Comparison of ENCODE assay signal across 9 cellular contexts in genomic region chr13:48978942-48979601, GRCh38. TPM values are rescaled to one million over a fixed set of nuclear protein-coding genes. Genes with fewer than 3 reads are reported as not detected.
DNase-seq lines count a peak whose midpoint lies in the region; ATAC-seq and TF ChIP-seq lines count a peak whose summit lies in the region.
"Had no signal": no experiment of that assay in that cellular context is flagged by ENCODE, and none has a peak within 500 bp of the region (broad histone marks: within the 10 kb centered on the region; RNA-seq: fewer than 3 reads in every experiment).

No MANE protein-coding gene starts in this region.

- H3K4me3 ChIP-seq in CD8-positive, alpha-beta memory T cell (ENCODE audit: low read length) = no peak overlapping the region
- H3K4me3 ChIP-seq in HCT116 (replicated peaks in 1 of 2; ENCODE audit: low read depth in 1 of 2, low read length in 2 of 2) = no peak overlapping the region
- H3K4me3 ChIP-seq: tibial nerve had no signal

- no TSS peak for BruUV-seq in HCT116 (replicated peaks; lab: Mats Ljungman, UMichigan)

- no peaks in the 10 kb centered on the region for H4K20me1 ChIP-seq in HCT116 (ENCODE audit: insufficient read depth)

- peaks cover 2 to 13% (median 2%) of the 10 kb centered on the region in 3 donors for H3K36me3 Mint-ChIP-seq in CD8-positive, alpha-beta memory T cell
- H3K36me3 Mint-ChIP-seq in activated naive CD8-positive, alpha-beta T cell treated with anti-CD3 and anti-CD28 coated beads, Interleukin-2, amount 50 U/mL, for 24 hours (ENCODE audit: low read depth) = peaks cover 21% of the 10 kb centered on the region
- peaks cover 13% of the 10 kb centered on the region for H3K36me3 Mint-ChIP-seq in natural killer cell treated with Interleukin-12 subunit alpha and Interleukin-12 subunit beta and Interleukin-15 and Interleukin-18, amount 100 ng/mL, for 72 hours

- no peaks in the 10 kb centered on the region for H3K27me3 ChIP-seq in CD8-positive, alpha-beta memory T cell (ENCODE audit: insufficient read depth, low read length, poor library complexity, severe bottlenecking)
- H3K27me3 ChIP-seq in HCT116 (ENCODE audit: insufficient read depth, low read length) = no peaks in the 10 kb centered on the region
- H3K27me3 ChIP-seq: tibial nerve had no signal

- no peaks in the 10 kb centered on the region for H3K27me3 Mint-ChIP-seq in CD8-positive, alpha-beta memory T cell
- no peaks in the 10 kb centered on the region for H3K27me3 Mint-ChIP-seq in activated naive CD8-positive, alpha-beta T cell treated with anti-CD3 and anti-CD28 coated beads, Interleukin-2, amount 50 U/mL, for 24 hours
- H3K27me3 Mint-ChIP-seq in natural killer cell treated with Interleukin-12 subunit alpha and Interleukin-12 subunit beta and Interleukin-15 and Interleukin-18, amount 100 ng/mL, for 72 hours = no peaks in the 10 kb centered on the region

- peaks cover 41% of the 10 kb centered on the region for H3K4me1 ChIP-seq in CD8-positive, alpha-beta memory T cell (ENCODE audit: insufficient read depth, low read length)
- peaks cover 11 to 18% of the 10 kb centered on the region in 2 experiments; a peak in 3 of 4 replicates for H3K4me1 ChIP-seq in HCT116 (ENCODE audit: control insufficient read depth in 1 of 2, insufficient read depth in 2 of 2, low read length in 2 of 2)

- H2AFZ ChIP-seq in HCT116 (ENCODE audit: low read depth, low read length, poor library complexity, severe bottlenecking) = no peak overlapping the region

- no peaks in the 10 kb centered on the region for H3K36me3 ChIP-seq in CD8-positive, alpha-beta memory T cell (ENCODE audit: insufficient read depth, low read length)
- H3K36me3 ChIP-seq in HCT116 (ENCODE audit: control insufficient read depth in 1 of 2, insufficient read depth in 2 of 2, low read length in 2 of 2) = no peaks in the 10 kb centered on the region
- H3K36me3 ChIP-seq: tibial nerve had no signal

- no peak overlapping the region for H3K9ac ChIP-seq in HCT116 (ENCODE audit: low read length)

- no peaks in the 10 kb centered on the region for H3K9me2 ChIP-seq in HCT116 (ENCODE audit: insufficient read depth)

- no peak overlapping the region for H3K4me2 ChIP-seq in HCT116 (ENCODE audit: low read length)

- no peak for TF ChIP-seq CTCF in HCT116 (IDR thresholded peaks at IDR 0.05 in 2 of 3, conservative IDR thresholded peaks at IDR 0.05 in 1 of 3; ENCODE audit: borderline replicate concordance in 1 of 3, insufficient read depth in 1 of 3, low read depth in 2 of 3, low read length in 2 of 3)

- H3K4me1 Mint-ChIP-seq in CD8-positive, alpha-beta memory T cell = peaks cover 53 to 71% (median 66%) of the 10 kb centered on the region in 3 donors
- peaks cover 56% of the 10 kb centered on the region for H3K4me1 Mint-ChIP-seq in activated naive CD8-positive, alpha-beta T cell treated with anti-CD3 and anti-CD28 coated beads, Interleukin-2, amount 50 U/mL, for 24 hours
- peaks cover 28 to 40% of the 10 kb centered on the region in 2 donors for H3K4me1 Mint-ChIP-seq in natural killer cell treated with Interleukin-12 subunit alpha and Interleukin-12 subunit beta and Interleukin-15 and Interleukin-18, amount 100 ng/mL, for 72 hours (ENCODE audit: low read depth in 2 of 2)

- DNase-seq in CD8-positive, alpha-beta memory T cell = no peak
- no peak for DNase-seq in HCT116 (ENCODE audit: low read depth, low spot score)
- no peak for DNase-seq in activated naive CD8-positive, alpha-beta T cell treated with anti-CD3 and anti-CD28 coated beads, Interleukin-2, amount 50 U/mL, for 24 hours
- no peak for DNase-seq in natural killer cell treated with Interleukin-12 subunit alpha and Interleukin-12 subunit beta and Interleukin-15 and Interleukin-18, amount 100 ng/mL, for 72 hours (ENCODE audit: low spot score)
- DNase-seq in GOT3 (lab: John Stamatoyannopoulos, UW) = no peak
- DNase-seq in NCI-H1436 (lab: John Stamatoyannopoulos, UW) = no peak
- no peak for DNase-seq in ureter (ENCODE audit: low spot score)
- DNase-seq: cortex of kidney had no signal

- CTCF ChIA-PET in CD8-positive, alpha-beta memory T cell (lab: Charles Lee) = no interaction called here
- CTCF ChIA-PET in HCT116 (lab: Charles Lee) = no interaction called here

- peaks cover 0 to 11% (median 9%) of the 10 kb centered on the region in 5 donors for H3K9me3 Mint-ChIP-seq in CD8-positive, alpha-beta memory T cell
- peaks cover 8% of the 10 kb centered on the region for H3K9me3 Mint-ChIP-seq in activated naive CD8-positive, alpha-beta T cell treated with anti-CD3 and anti-CD28 coated beads, Interleukin-2, amount 50 U/mL, for 24 hours
- peaks cover 6% of the 10 kb centered on the region for H3K9me3 Mint-ChIP-seq in natural killer cell treated with Interleukin-12 subunit alpha and Interleukin-12 subunit beta and Interleukin-15 and Interleukin-18, amount 100 ng/mL, for 72 hours

- H3K27ac Mint-ChIP-seq in CD8-positive, alpha-beta memory T cell = peak overlapping the region in 2 of 8 donors; percentile 1 to 32
- H3K27ac Mint-ChIP-seq in activated naive CD8-positive, alpha-beta T cell treated with anti-CD3 and anti-CD28 coated beads, Interleukin-2, amount 50 U/mL, for 24 hours = peak overlapping the region; percentile 83
- H3K27ac Mint-ChIP-seq in natural killer cell treated with Interleukin-12 subunit alpha and Interleukin-12 subunit beta and Interleukin-15 and Interleukin-18, amount 100 ng/mL, for 72 hours = peak overlapping the region in 1 of 2 donors; percentile 57

- no peak for TF ChIP-seq POLR2A in HCT116 (IDR thresholded peaks at IDR 0.05; ENCODE audit: borderline replicate concordance, extremely low read depth, insufficient read depth, insufficient read length)

- ATAC-seq in HCT116 = no peak
- no peak for ATAC-seq in activated naive CD8-positive, alpha-beta T cell treated with anti-CD3 and anti-CD28 coated beads, Interleukin-2, amount 50 U/mL, for 24 hours
- no peak for ATAC-seq in natural killer cell treated with Interleukin-12 subunit alpha and Interleukin-12 subunit beta and Interleukin-15 and Interleukin-18, amount 100 ng/mL, for 72 hours

- intact Hi-C loops in HCT116 (cut with micrococcal nuclease) = loop anchor here (5.0 kb wide), 1 partner anchor 118 kb away; no protein-coding TSS in a partner anchor

- POLR2A ChIA-PET in CD8-positive, alpha-beta memory T cell (lab: Charles Lee) = no interaction called here
- POLR2A ChIA-PET in HCT116 (lab: Charles Lee) = no interaction called here

- TF ChIP-seq RAD21 in HCT116 (IDR thresholded peaks at IDR 0.05; ENCODE audit: low read depth) = no peak

- no peaks in the 10 kb centered on the region for H3K9me3 ChIP-seq in CD8-positive, alpha-beta memory T cell (ENCODE audit: low read length)
- H3K9me3 ChIP-seq in HCT116 (ENCODE audit: control insufficient read depth in 1 of 2, insufficient read depth in 1 of 2, low read depth in 1 of 2, low read length in 2 of 2) = no peaks in the 10 kb centered on the region
- H3K9me3 ChIP-seq: tibial nerve had no signal

- H3K27ac ChIP-seq in CD8-positive, alpha-beta memory T cell (ENCODE audit: low read depth, low read length) = no peak overlapping the region
- H3K27ac ChIP-seq in HCT116 (ENCODE audit: low read depth, low read length) = no peak overlapping the region
- H3K27ac ChIP-seq: tibial nerve had no signal

- H3K79me2 ChIP-seq in HCT116 (ENCODE audit: insufficient read depth, low read length) = peaks cover 68% of the 10 kb centered on the region

- RAD21 ChIA-PET in HCT116 (lab: Charles Lee; ENCODE audit: low non-redundant PET in 1 of 2, low total read pairs in 2 of 2, uncharacterized antibody in 2 of 2, unreplicated experiment in 2 of 2) = no interaction called here

- H3K4me3 Mint-ChIP-seq in CD8-positive, alpha-beta memory T cell = peak overlapping the region in 5 of 7 donors; percentile 0 to 66 (median 24)
- H3K4me3 Mint-ChIP-seq in activated naive CD8-positive, alpha-beta T cell treated with anti-CD3 and anti-CD28 coated beads, Interleukin-2, amount 50 U/mL, for 24 hours = peak overlapping the region; percentile 93
- H3K4me3 Mint-ChIP-seq in natural killer cell treated with Interleukin-12 subunit alpha and Interleukin-12 subunit beta and Interleukin-15 and Interleukin-18, amount 100 ng/mL, for 72 hours = peak overlapping the region; percentile 98

TF ChIP-seq in HCT116, 20 proteins besides CTCF, POLR2A, EP300 and RAD21:
- no peak for TF ChIP-seq TCF7L2 (IDR thresholded peaks at IDR 0.05; ENCODE audit: borderline replicate concordance, extremely low read depth, insufficient read depth, insufficient read length)
- 0 out of 2 replicates have a peak, but pooled peaks have one; percentile 22 for TF ChIP-seq CEBPB (IDR thresholded peaks at IDR 0.05; ENCODE audit: low read depth)

RNA-seq across cellular contexts. Expression of gene FNDC3A, which starts 3.4 kb away (rescaled TPM):
- 10 to 100 TPM; 21.8 to 22.7 TPM for total RNA-seq in CD8-positive, alpha-beta memory T cell
- 8.8 TPM for polyA plus RNA-seq in CD8-positive, alpha-beta memory T cell
- total RNA-seq in HCT116 (2021; ENCODE audit: unreplicated experiment) (30.5 TPM), ureter (76.5 TPM)
- 12.3 and 14.2 TPM in 2 replicates for polyA plus RNA-seq in HCT116 (2012)
- 10 to 100 TPM; 35.3 to 39.0 TPM for total RNA-seq in natural killer cell treated with Interleukin-12 subunit alpha and Interleukin-12 subunit beta and Interleukin-15 and Interleukin-18, amount 100 ng/mL, for 72 hours

Comparison
In these comparisons a context has a peak if more than half of its experiments do, and no peak if none do; other contexts are left out.
1. H3K4me3 Mint-ChIP-seq: peak in every context shown above with its lines; median percentile 98 in natural killer cell treated with Interleukin-12 subunit alpha and Interleukin-12 subunit beta and Interleukin-15 and Interleukin-18, amount 100 ng/mL, for 72 hours; 93 in activated naive CD8-positive, alpha-beta T cell treated with anti-CD3 and anti-CD28 coated beads, Interleukin-2, amount 50 U/mL, for 24 hours; 24 in CD8-positive, alpha-beta memory T cell.